8 cellular contexts compared by ENCODE assay signal in genomic region chrX:72308566-72309296, GRCh38. TPM values are rescaled to one million over a fixed set of nuclear protein-coding genes. Genes with fewer than 3 reads are reported as not detected.
DNase-seq lines count a peak whose midpoint lies in the region; ATAC-seq and TF ChIP-seq lines count a peak whose summit lies in the region.

No MANE protein-coding gene starts in this region.

- peak overlapping the region; percentile 52 to 88 (median 76) for H3K4me3 Mint-ChIP-seq in CD4-positive, alpha-beta memory T cell
- H3K4me3 Mint-ChIP-seq in H9: peak overlapping the region; percentile 43 to 74

- H3K36me3 Mint-ChIP-seq in CD4-positive, alpha-beta memory T cell: peaks cover 0 to 3% of the 10 kb centered on the region in 2 donors
- peaks cover 0 to 3% (median 3%) of the 10 kb centered on the region in 3 experiments; a peak in 3 of 7 replicates for H3K36me3 Mint-ChIP-seq in H9 (ENCODE audit: insufficient read depth in 1 of 3, low read depth in 3 of 3)

- H2BK12ac ChIP-seq in H9 (ENCODE audit: insufficient read length, low read depth, low read length): no peak overlapping the region

- no peak overlapping the region for H3K9ac ChIP-seq in H9 (ENCODE audit: extremely low read depth, insufficient read length, low read length)

- POLR2A ChIA-PET in CD4-positive, alpha-beta memory T cell (lab: Charles Lee; ENCODE audit: partially characterized antibody): interaction anchor here (1.3 kb wide), 1 partner anchor 32 kb away, joined by 5 read pairs; the partner anchor contains the start of gene RPS4X

- H3K36me3 ChIP-seq in CD4-positive, alpha-beta memory T cell (ENCODE audit: insufficient read depth, low read length): no peaks in the 10 kb centered on the region
- H3K36me3 ChIP-seq in muscle layer of duodenum (ENCODE audit: control insufficient read depth in 1 of 2, insufficient read depth in 2 of 2, low read length in 2 of 2) (no peaks in the 10 kb centered on the region), thyroid gland (no peaks in the 10 kb centered on the region)

- no peak overlapping the region for H2BK120ac ChIP-seq in H9 (ENCODE audit: low read depth, low read length, poor library complexity, severe bottlenecking)

- H2BK20ac ChIP-seq in H9 (ENCODE audit: low read depth, low read length, poor library complexity, severe bottlenecking): no peak overlapping the region

- H3K27ac Mint-ChIP-seq in CD4-positive, alpha-beta memory T cell: peak overlapping the region in 2 of 7 donors; percentile 29 to 72
- no peak overlapping the region for H3K27ac Mint-ChIP-seq in H9

- H3K18ac ChIP-seq in H9 (ENCODE audit: insufficient read length, low read depth, low read length): no peak overlapping the region

- no peak for ATAC-seq in HG03469 (IDR thresholded peaks at IDR 0.05; ENCODE audit: unreplicated experiment)

- H2AFZ ChIP-seq in H9 (ENCODE audit: low read length): no peak overlapping the region

- DNase-seq in CD4-positive, alpha-beta memory T cell: peak in 2 of 5 donors; percentile 31
- DNase-seq in H9: peak; percentile 82
- DNase-seq in NCI-H2196 treated with DMSO at 0.1 percent for 48 hours (lab: John Stamatoyannopoulos, UW; ENCODE audit: unreplicated experiment): peak; percentile 6
- peak; percentile 75 for DNase-seq in activated CD8-positive, alpha-beta memory T cell treated with anti-CD3 and anti-CD28 coated beads for 24 hours
- peak; percentile 46 for DNase-seq in fibroblast of gingiva (ENCODE audit: low read depth)
- peak; percentile 72 to 76 for DNase-seq in thyroid gland

- no CpG with 5 or more reads among the region's 24 CpGs for WGBS in H9 (ENCODE audit: extremely low coverage, insufficient read length, low lambda C conversion rate)
- 4 to 5% methylated on average over 9 to 14 of the region's 24 CpGs for WGBS in thyroid gland, 2 donors

- H3K4me1 ChIP-seq in CD4-positive, alpha-beta memory T cell (ENCODE audit: insufficient read depth, low read length): peaks cover 24% of the 10 kb centered on the region
- H3K4me1 ChIP-seq in H9 (ENCODE audit: insufficient read depth, low read length) (no peaks in the 10 kb centered on the region; the same call in 1 of the 2 replicates), muscle layer of duodenum (ENCODE audit: control insufficient read depth in 1 of 2, insufficient read depth in 2 of 2, low read length in 2 of 2) (peaks cover 7 to 13% of the 10 kb centered on the region in 2 donors), thyroid gland (peaks cover 6 to 27% of the 10 kb centered on the region in 2 donors)

- H3K27me3 ChIP-seq in CD4-positive, alpha-beta memory T cell (ENCODE audit: insufficient read depth, low read length): peaks cover 5% of the 10 kb centered on the region
- H3K27me3 ChIP-seq in H9 (ENCODE audit: insufficient read depth, low read length) (peaks cover 44% of the 10 kb centered on the region), muscle layer of duodenum (ENCODE audit: low read depth, low read length) (no peaks in the 10 kb centered on the region), thyroid gland (peaks cover 4% of the 10 kb centered on the region)

- intact Hi-C loops in CD4-positive, alpha-beta memory T cell (cut with micrococcal nuclease): no loop called here
- intact Hi-C loops in thyroid gland (cut with DNase I): no loop called here

- peaks cover 0 to 1% (median 0%) of the 10 kb centered on the region in 8 donors for H3K9me3 Mint-ChIP-seq in CD4-positive, alpha-beta memory T cell
- peaks cover 52 to 67% of the 10 kb centered on the region in 2 experiments for H3K9me3 Mint-ChIP-seq in H9

- no peak overlapping the region for H2AK5ac ChIP-seq in H9 (ENCODE audit: insufficient read length, low read length)

- no peak overlapping the region for H4K8ac ChIP-seq in H9 (replicated peaks; ENCODE audit: insufficient read length, low read depth, low read length)

- H3K4me3 ChIP-seq in CD4-positive, alpha-beta memory T cell (ENCODE audit: low read length in 2 of 2): peak overlapping the region in 1 of 2 donors; percentile 17
- H3K4me3 ChIP-seq in muscle layer of duodenum (ENCODE audit: low read depth in 1 of 2, low read length in 2 of 2) (peak overlapping the region; percentile 47 to 67), thyroid gland (replicated peaks in 1 of 3) (peak overlapping the region in 1 of 3 donors; percentile 28)

- no peak overlapping the region for H4K91ac ChIP-seq in H9 (ENCODE audit: insufficient read length, low read depth, low read length)

- H3K79me1 ChIP-seq in H9 (ENCODE audit: insufficient read depth, low read depth, low read length, poor library complexity, severe bottlenecking): no peaks in the 10 kb centered on the region

- CTCF ChIA-PET in CD4-positive, alpha-beta memory T cell (lab: Charles Lee; ENCODE audit: partially characterized antibody): interaction anchor here (1.0 kb wide), 1 partner anchor 9 kb away, joined by 3 read pairs; no protein-coding TSS in a partner anchor

- H3K9me3 ChIP-seq in CD4-positive, alpha-beta memory T cell (ENCODE audit: control insufficient read depth in 1 of 2, low read length in 2 of 2): no peaks in the 10 kb centered on the region
- peaks cover 5% of the 10 kb centered on the region for H3K9me3 ChIP-seq in H9 (ENCODE audit: control insufficient read depth, low read depth, low read length)
- no peaks in the 10 kb centered on the region for H3K9me3 ChIP-seq in muscle layer of duodenum (ENCODE audit: control insufficient read depth in 1 of 2, low read length in 2 of 2)
- H3K9me3 ChIP-seq in thyroid gland: no peaks in the 10 kb centered on the region

- H3T11ph ChIP-seq in H9 (ENCODE audit: low read length): no peak overlapping the region

- H3K23ac ChIP-seq in H9 (ENCODE audit: insufficient read length, low read depth, low read length): no peak overlapping the region

- peaks cover 16 to 41% (median 24%) of the 10 kb centered on the region in 4 donors for H3K4me1 Mint-ChIP-seq in CD4-positive, alpha-beta memory T cell
- H3K4me1 Mint-ChIP-seq in H9: peaks cover 14 to 31% of the 10 kb centered on the region in 2 experiments

- TF ChIP-seq CTCF in H9 (conservative IDR thresholded peaks at IDR 0.05) (no peak), thyroid gland (IDR thresholded peaks at IDR 0.05) (no peak)

- no peak overlapping the region for H2BK5ac ChIP-seq in H9 (ENCODE audit: insufficient read length, low read length)

- no peak for TF ChIP-seq POLR2A in thyroid gland (IDR thresholded peaks at IDR 0.05)

- H3K4ac ChIP-seq in H9 (ENCODE audit: low read depth, low read length): no peak overlapping the region

- peak overlapping the region; percentile 71 for H3K4me2 ChIP-seq in H9 (ENCODE audit: insufficient read depth, insufficient read length, low read length)

- no peak overlapping the region for H3K56ac ChIP-seq in H9 (ENCODE audit: insufficient read length, low read depth, low read length)

- H3K23me2 ChIP-seq in H9 (ENCODE audit: insufficient read length, low read depth, low read length, poor library complexity, severe bottlenecking): peaks cover 27% of the 10 kb centered on the region

- peaks cover 32 to 38% of the 10 kb centered on the region in 2 donors for H3K27me3 Mint-ChIP-seq in CD4-positive, alpha-beta memory T cell
- peaks cover 73% of the 10 kb centered on the region for H3K27me3 Mint-ChIP-seq in H9 (ENCODE audit: low read depth)

- H3K79me2 ChIP-seq in H9 (ENCODE audit: insufficient read depth, low read length): no peaks in the 10 kb centered on the region

- H4K5ac ChIP-seq in H9 (ENCODE audit: insufficient read length, low read depth, low read length): no peak overlapping the region

- H3K14ac ChIP-seq in H9 (ENCODE audit: insufficient read depth, low read length): no peak overlapping the region

- H2BK15ac ChIP-seq in H9 (ENCODE audit: low read depth, low read length): no peak overlapping the region

- H3K27ac ChIP-seq in CD4-positive, alpha-beta memory T cell (ENCODE audit: low read depth, low read length): no peak overlapping the region
- no peak overlapping the region for H3K27ac ChIP-seq in H9 (ENCODE audit: insufficient read length, low read depth, low read length)
- H3K27ac ChIP-seq in muscle layer of duodenum (ENCODE audit: low read length): no peak overlapping the region
- H3K27ac ChIP-seq in thyroid gland: no peak overlapping the region

- no peaks in the 10 kb centered on the region for H4K20me1 ChIP-seq in H9 (ENCODE audit: control insufficient read depth, insufficient read depth, insufficient read length)

RNA-seq across cellular contexts. Expression of gene CITED1, which starts 3.0 kb away (rescaled TPM):
- total RNA-seq in CD4-positive, alpha-beta memory T cell: not detected
- polyA plus RNA-seq in CD4-positive, alpha-beta memory T cell: under 1 TPM in 1 of 2 donors, not detected in 1; 0.58 TPM
- total RNA-seq in H9 (2021) (1.1 and 1.8 TPM in 2 replicates), thyroid gland (10 to 100 TPM in 2 of 4 donors, 1 to 10 TPM in 2; 5.5 to 29.9 (median 17.5) TPM)

RNA-seq across cellular contexts. Expression of gene RPS4X, which starts 31.7 kb away (rescaled TPM):
- 1,000 to 10,000 TPM; 1,467 to 1,523 TPM for total RNA-seq in CD4-positive, alpha-beta memory T cell
- 100 to 1,000 TPM; 969 to 974 TPM for polyA plus RNA-seq in CD4-positive, alpha-beta memory T cell
- total RNA-seq in H9 (2021) (1,588 and 1,597 TPM in 2 replicates), thyroid gland (1,000 to 10,000 TPM in 1 of 4 donors, 100 to 1,000 TPM in 3; 602 to 1,253 (median 805) TPM)
